Comparison of ENCODE assay signal across 36 cellular contexts in the genomic region with DNA sequence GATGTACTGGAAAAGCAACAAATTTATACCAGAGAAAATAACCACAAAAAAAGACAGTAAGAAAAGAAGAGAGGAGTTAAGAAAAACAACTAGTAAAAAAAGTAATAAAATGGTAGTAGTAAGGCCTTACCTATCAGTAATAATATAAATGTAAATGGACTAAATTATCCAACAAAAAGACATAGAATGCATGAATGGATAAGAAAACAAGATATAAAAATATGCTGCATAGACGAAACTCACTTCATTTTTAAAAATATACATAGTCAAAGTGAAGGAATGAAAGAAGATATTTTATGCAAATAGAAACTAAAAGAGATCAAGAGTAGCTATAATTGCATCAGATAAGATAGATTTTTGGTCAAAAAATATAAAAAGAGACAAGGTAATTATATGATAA.
"Had no signal": no experiment of that assay in that cellular context is flagged by ENCODE, and none has a peak within 500 bp of the region (broad histone marks: within the 10 kb centered on the region; RNA-seq: fewer than 3 reads in every experiment).

No MANE protein-coding gene starts in this region.

- H3K36me3 ChIP-seq: MG63 had no signal

- H3K4me3 ChIP-seq: MG63 had no signal

- H3K27me3 ChIP-seq: MG63 had no signal

- H3K9me3 ChIP-seq: MG63 had no signal

- DNase-seq: Karpas-422, Kasumi-1, MG63, MM.1S, MV-4-11, NCI-H1048, NCI-H1092, NCI-H1092 treated with DMSO at 0.1 percent for 48 hours, NCI-H1105, NCI-H1105 treated with DMSO at 0.1 percent for 48 hours, NCI-H1417, NCI-H1417 treated with DMSO at 0.1 percent for 48 hours, NCI-H1436, NCI-H1436 treated with DMSO at 0.1 percent for 48 hours, NCI-H146, NCI-H1694, NCI-H1694 treated with DMSO at 0.1 percent for 48 hours, NCI-H187, NCI-H187 treated with DMSO at 0.1 percent for 48 hours, NCI-H1930, NCI-H2029, NCI-H2029 treated with DMSO at 0.1 percent for 48 hours, NCI-H2081, NCI-H2081 treated with DMSO at 0.1 percent for 48 hours, NCI-H2107, NCI-H2171, NCI-H2171 treated with DMSO at 0.1 percent for 48 hours, NCI-H2227 treated with DMSO at 0.1 percent for 48 hours, NCI-H226, NCI-H345, NCI-H446, NCI-H446 treated with DMSO at 0.1 percent for 48 hours, NCI-H510A, NCI-H510A treated with DMSO at 0.1 percent for 48 hours, NCI-H524 treated with DMSO at 0.1 percent for 48 hours, NCI-H526 had no signal
